In the genomic region with DNA sequence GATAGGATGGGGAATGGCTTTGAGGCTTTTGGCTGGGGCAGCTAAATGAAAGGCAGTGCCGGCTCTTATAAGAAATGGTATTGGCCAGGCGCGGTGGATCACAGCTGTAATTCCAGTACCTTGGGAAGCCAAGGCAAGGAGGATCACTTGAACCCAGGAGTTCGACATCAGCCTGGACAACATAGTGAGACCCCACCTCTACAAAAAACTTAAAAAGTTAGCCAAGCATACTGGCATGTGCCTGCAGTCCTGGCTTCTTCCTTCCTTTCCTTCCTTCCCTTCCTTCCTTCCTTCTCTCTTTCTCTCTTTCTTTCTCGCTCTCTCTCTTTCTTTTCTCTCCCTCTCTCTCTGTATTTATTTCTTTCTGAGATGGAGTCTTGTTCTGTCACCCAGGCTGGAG, we compare ENCODE assay signal across 25 cellular contexts. TPM values are rescaled to one million over a fixed set of nuclear protein-coding genes. Genes with fewer than 3 reads are reported as not detected.
A peak's percentile ranks its signal among the peaks of the same experiment; 100 is the strongest.
DNase-seq lines count a peak whose midpoint lies in the region; ATAC-seq and TF ChIP-seq lines count a peak whose summit lies in the region.
"Had no signal": no experiment of that assay in that cellular context is flagged by ENCODE, and none has a peak within 500 bp of the region (broad histone marks: within the 10 kb centered on the region; RNA-seq: fewer than 3 reads in every experiment).

No MANE protein-coding gene starts in this region.

- TF ChIP-seq CTCF in NB4 (IDR thresholded peaks at IDR 0.05; ENCODE audit: low read depth, low read length) (no peak), brain (conservative IDR thresholded peaks at IDR 0.05) (no peak), osteoblast (IDR thresholded peaks at IDR 0.05; ENCODE audit: extremely low read depth, low read depth, low read length) (no peak), vagina (IDR thresholded peaks at IDR 0.05) (no peak)

- no peak for DNase-seq in activated naive CD4-positive, alpha-beta T cell treated with anti-CD3 and anti-CD28 coated beads for 36 hours
- DNase-seq in NB4 (ENCODE audit: low read depth) (peak; percentile 32), osteoblast (ENCODE audit: insufficient read length, low spot score, missing footprints) (peak; percentile 13), vagina (ENCODE audit: extremely low spot score in 2 of 2) (no peak)
- no peak for DNase-seq in natural killer cell treated with Interleukin-12 subunit alpha and Interleukin-12 subunit beta and Interleukin-15 and Interleukin-18, amount 100 ng/mL, for 72 hours (ENCODE audit: low spot score)
- DNase-seq: 8988T; Caco-2; CD4-positive, CD25-positive, alpha-beta regulatory T cell; GOT3; KG1; MG63; NCI-H1048; NCI-H1417; NCI-H1694; NCI-H2029 treated with DMSO at 0.1 percent for 48 hours; NCI-H2227 treated with DMSO at 0.1 percent for 48 hours; NCI-H526 treated with DMSO at 0.1 percent for 48 hours; Right ventricle myocardium superior; RPMI8226 had no signal

- TF ChIP-seq POLR2A in NB4 (IDR thresholded peaks at IDR 0.05; ENCODE audit: extremely low read depth, insufficient read length) (no peak), vagina (IDR thresholded peaks at IDR 0.05) (no peak)

- H3K9me3 ChIP-seq in osteoblast (ENCODE audit: low read depth, low read length) = no peaks in the 10 kb centered on the region
- no peaks in the 10 kb centered on the region for H3K9me3 ChIP-seq in vagina
- H3K9me3 ChIP-seq: Caco-2, HAP-1, MG63, SJSA1 had no signal

- H3K9me3 Mint-ChIP-seq in activated naive CD4-positive, alpha-beta T cell treated with anti-CD3 and anti-CD28 coated beads, Interleukin-2, amount 50 U/mL, for 24 hours = no peaks in the 10 kb centered on the region
- no peaks in the 10 kb centered on the region for H3K9me3 Mint-ChIP-seq in activated naive CD4-positive, alpha-beta T cell treated with anti-CD3 and anti-CD28 coated beads for 36 hours
- H3K9me3 Mint-ChIP-seq in brain = peaks cover 0 to 2% (median 0%) of the 10 kb centered on the region in 5 experiments
- peaks cover 5% of the 10 kb centered on the region for H3K9me3 Mint-ChIP-seq in natural killer cell treated with Interleukin-12 subunit alpha and Interleukin-12 subunit beta and Interleukin-15 and Interleukin-18, amount 100 ng/mL, for 72 hours

- no peak for ATAC-seq in natural killer cell treated with Interleukin-12 subunit alpha and Interleukin-12 subunit beta and Interleukin-15 and Interleukin-18, amount 100 ng/mL, for 72 hours
- ATAC-seq in HG03520 (IDR thresholded peaks at IDR 0.05; ENCODE audit: unreplicated experiment) = no peak

- no peaks in the 10 kb centered on the region for H3K79me2 ChIP-seq in osteoblast (ENCODE audit: insufficient read depth, low read length)

- peaks cover 25% of the 10 kb centered on the region for H3K4me1 ChIP-seq in osteoblast (ENCODE audit: insufficient read depth, low read length)
- peaks cover 27% of the 10 kb centered on the region for H3K4me1 ChIP-seq in vagina

- H3K27me3 Mint-ChIP-seq in activated naive CD4-positive, alpha-beta T cell treated with anti-CD3 and anti-CD28 coated beads, Interleukin-2, amount 50 U/mL, for 24 hours = no peaks in the 10 kb centered on the region
- H3K27me3 Mint-ChIP-seq in activated naive CD4-positive, alpha-beta T cell treated with anti-CD3 and anti-CD28 coated beads for 36 hours (ENCODE audit: low read depth) = no peaks in the 10 kb centered on the region
- peaks cover 3% of the 10 kb centered on the region for H3K27me3 Mint-ChIP-seq in brain
- H3K27me3 Mint-ChIP-seq in natural killer cell treated with Interleukin-12 subunit alpha and Interleukin-12 subunit beta and Interleukin-15 and Interleukin-18, amount 100 ng/mL, for 72 hours = no peaks in the 10 kb centered on the region
- H3K27me3 Mint-ChIP-seq: CD4-positive, CD25-positive, alpha-beta regulatory T cell had no signal

- H3K27ac ChIP-seq in osteoblast (ENCODE audit: low read depth, low read length) (no peak overlapping the region), vagina (no peak overlapping the region)
- H3K27ac ChIP-seq: SJSA1 had no signal

- H3K36me3 Mint-ChIP-seq in activated naive CD4-positive, alpha-beta T cell treated with anti-CD3 and anti-CD28 coated beads, Interleukin-2, amount 50 U/mL, for 24 hours = no peaks in the 10 kb centered on the region
- H3K36me3 Mint-ChIP-seq in activated naive CD4-positive, alpha-beta T cell treated with anti-CD3 and anti-CD28 coated beads for 36 hours (ENCODE audit: low read depth) = peaks cover 4% of the 10 kb centered on the region
- peaks cover 7% of the 10 kb centered on the region for H3K36me3 Mint-ChIP-seq in brain
- H3K36me3 Mint-ChIP-seq in natural killer cell treated with Interleukin-12 subunit alpha and Interleukin-12 subunit beta and Interleukin-15 and Interleukin-18, amount 100 ng/mL, for 72 hours = no peaks in the 10 kb centered on the region

- no peaks in the 10 kb centered on the region for H3K36me3 ChIP-seq in osteoblast (ENCODE audit: insufficient read depth, low read length)
- H3K36me3 ChIP-seq in vagina = no peaks in the 10 kb centered on the region
- H3K36me3 ChIP-seq: HAP-1, MG63, SJSA1 had no signal

- CTCF ChIA-PET in activated naive CD4-positive, alpha-beta T cell treated with anti-CD3 and anti-CD28 coated beads for 36 hours (lab: Charles Lee) = interaction anchor here (0.7 kb wide), 1 partner anchor 167 kb away, joined by 3 read pairs; no protein-coding TSS in a partner anchor

- H4K20me1 ChIP-seq in osteoblast (ENCODE audit: insufficient read depth, low read length) = no peaks in the 10 kb centered on the region

- no peak overlapping the region for H3K4me2 ChIP-seq in osteoblast (ENCODE audit: insufficient read depth, low read length)

- no peak overlapping the region for H3K4me3 Mint-ChIP-seq in activated naive CD4-positive, alpha-beta T cell treated with anti-CD3 and anti-CD28 coated beads, Interleukin-2, amount 50 U/mL, for 24 hours
- no peak overlapping the region for H3K4me3 Mint-ChIP-seq in activated naive CD4-positive, alpha-beta T cell treated with anti-CD3 and anti-CD28 coated beads for 36 hours
- H3K4me3 Mint-ChIP-seq in brain = peak overlapping the region in 3 of 5 experiments; percentile 6 to 72 (median 43)
- H3K4me3 Mint-ChIP-seq in natural killer cell treated with Interleukin-12 subunit alpha and Interleukin-12 subunit beta and Interleukin-15 and Interleukin-18, amount 100 ng/mL, for 72 hours = no peak overlapping the region

- intact Hi-C loops in activated naive CD4-positive, alpha-beta T cell treated with anti-CD3 and anti-CD28 coated beads for 36 hours (cut with micrococcal nuclease) = no loop called here
- intact Hi-C loops in vagina (cut with DNase I) = no loop called here

- H3K27me3 ChIP-seq in osteoblast (ENCODE audit: insufficient read depth, low read length) (peaks cover 3% of the 10 kb centered on the region), vagina (no peaks in the 10 kb centered on the region)

- peaks cover 40% of the 10 kb centered on the region for H3K4me1 Mint-ChIP-seq in activated naive CD4-positive, alpha-beta T cell treated with anti-CD3 and anti-CD28 coated beads, Interleukin-2, amount 50 U/mL, for 24 hours
- peaks cover 37% of the 10 kb centered on the region for H3K4me1 Mint-ChIP-seq in activated naive CD4-positive, alpha-beta T cell treated with anti-CD3 and anti-CD28 coated beads for 36 hours (ENCODE audit: low read depth)
- peaks cover 41% of the 10 kb centered on the region for H3K4me1 Mint-ChIP-seq in brain
- peaks cover 35 to 38% of the 10 kb centered on the region in 2 donors for H3K4me1 Mint-ChIP-seq in natural killer cell treated with Interleukin-12 subunit alpha and Interleukin-12 subunit beta and Interleukin-15 and Interleukin-18, amount 100 ng/mL, for 72 hours (ENCODE audit: low read depth in 2 of 2)

- H2AFZ ChIP-seq in osteoblast (ENCODE audit: low read length) = no peak overlapping the region

- H3K4me3 ChIP-seq in NB4 (ENCODE audit: low read depth, low read length) = no peak overlapping the region
- H3K4me3 ChIP-seq in osteoblast (ENCODE audit: insufficient read depth, low read length) = no peak overlapping the region
- no peak overlapping the region for H3K4me3 ChIP-seq in vagina
- H3K4me3 ChIP-seq: HAP-1, MG63, SJSA1 had no signal

- peak overlapping the region; percentile 10 for H3K27ac Mint-ChIP-seq in activated naive CD4-positive, alpha-beta T cell treated with anti-CD3 and anti-CD28 coated beads, Interleukin-2, amount 50 U/mL, for 24 hours
- H3K27ac Mint-ChIP-seq in activated naive CD4-positive, alpha-beta T cell treated with anti-CD3 and anti-CD28 coated beads for 36 hours = no peak overlapping the region
- H3K27ac Mint-ChIP-seq in brain = peak overlapping the region in 2 of 5 experiments; percentile 23 to 41
- H3K27ac Mint-ChIP-seq in natural killer cell treated with Interleukin-12 subunit alpha and Interleukin-12 subunit beta and Interleukin-15 and Interleukin-18, amount 100 ng/mL, for 72 hours = no peak overlapping the region

RNA-seq across cellular contexts. Expression of a gene that starts 3.1 kb away (rescaled TPM):
- total RNA-seq in activated naive CD4-positive, alpha-beta T cell treated with anti-CD3 and anti-CD28 coated beads for 36 hours = 10 to 100 TPM; 12.0 to 14.9 TPM
- 189 TPM for polyA plus RNA-seq in brain (ENCODE audit: insufficient read depth, low read depth, low replicate concordance)
- total RNA-seq in osteoblast (1.8 and 2.7 TPM in 2 replicates), vagina (7.9 TPM)
- 1 to 10 TPM; 4.7 to 4.9 TPM for total RNA-seq in natural killer cell treated with Interleukin-12 subunit alpha and Interleukin-12 subunit beta and Interleukin-15 and Interleukin-18, amount 100 ng/mL, for 72 hours
- total RNA-seq: SJSA1 had no signal

RNA-seq across cellular contexts. Expression of a gene that starts 5.7 kb away (rescaled TPM):
- 1 to 10 TPM; 7.8 to 9.7 TPM for total RNA-seq in activated naive CD4-positive, alpha-beta T cell treated with anti-CD3 and anti-CD28 coated beads for 36 hours
- polyA plus RNA-seq in brain (ENCODE audit: insufficient read depth, low read depth, low replicate concordance) = 53.2 TPM
- total RNA-seq in osteoblast (14.5 and 18.3 TPM in 2 replicates), vagina (4.9 TPM)
- 1 to 10 TPM; 3.8 to 3.9 TPM for total RNA-seq in natural killer cell treated with Interleukin-12 subunit alpha and Interleukin-12 subunit beta and Interleukin-15 and Interleukin-18, amount 100 ng/mL, for 72 hours

RNA-seq across cellular contexts. Expression of a gene that starts 23.6 kb away (rescaled TPM):
- total RNA-seq in activated naive CD4-positive, alpha-beta T cell treated with anti-CD3 and anti-CD28 coated beads for 36 hours = 10 to 100 TPM; 20.1 to 20.6 TPM
- 45.7 TPM for polyA plus RNA-seq in brain (ENCODE audit: insufficient read depth, low read depth, low replicate concordance)
- total RNA-seq in osteoblast (13.0 and 13.3 TPM in 2 replicates), vagina (19.9 TPM)
- 10 to 100 TPM; 37.9 to 71.4 TPM for total RNA-seq in natural killer cell treated with Interleukin-12 subunit alpha and Interleukin-12 subunit beta and Interleukin-15 and Interleukin-18, amount 100 ng/mL, for 72 hours

RNA-seq across cellular contexts. Expression of a gene that starts 23.9 kb away (rescaled TPM):
- total RNA-seq in activated naive CD4-positive, alpha-beta T cell treated with anti-CD3 and anti-CD28 coated beads for 36 hours = 1,000 to 10,000 TPM; 2,373 to 2,473 TPM
- 3,254 TPM for polyA plus RNA-seq in brain (ENCODE audit: insufficient read depth, low read depth, low replicate concordance)
- 1,357 and 1,526 TPM in 2 replicates for total RNA-seq in osteoblast
- 1,000 to 10,000 TPM; 1,029 to 1,552 TPM for total RNA-seq in natural killer cell treated with Interleukin-12 subunit alpha and Interleukin-12 subunit beta and Interleukin-15 and Interleukin-18, amount 100 ng/mL, for 72 hours
- total RNA-seq in vagina = 2,346 TPM

RNA-seq across cellular contexts. Expression of a gene that starts 28.0 kb away (rescaled TPM):
- 1 to 10 TPM; 2.0 TPM for total RNA-seq in activated naive CD4-positive, alpha-beta T cell treated with anti-CD3 and anti-CD28 coated beads for 36 hours
- polyA plus RNA-seq in brain (ENCODE audit: insufficient read depth, low read depth, low replicate concordance) = 0.95 TPM
- total RNA-seq in osteoblast (0.29 TPM in 1 of 2 replicates, not detected in the other), vagina (3.2 TPM)
- total RNA-seq in natural killer cell treated with Interleukin-12 subunit alpha and Interleukin-12 subunit beta and Interleukin-15 and Interleukin-18, amount 100 ng/mL, for 72 hours = 10 to 100 TPM in 1 of 2 donors, 1 to 10 TPM in 1; 3.5 to 13.7 TPM
- total RNA-seq: HT1080, Right ventricle myocardium superior had no signal

Comparison
In these comparisons a context has a peak if more than half of its experiments do, and no peak if none do; other contexts are left out.
1. H3K4me3 Mint-ChIP-seq: peak in brain (3 of 5); none in activated naive CD4-positive, alpha-beta T cell treated with anti-CD3 and anti-CD28 coated beads, Interleukin-2, amount 50 U/mL, for 24 hours (single experiment), activated naive CD4-positive, alpha-beta T cell treated with anti-CD3 and anti-CD28 coated beads for 36 hours (single experiment) and natural killer cell treated with Interleukin-12 subunit alpha and Interleukin-12 subunit beta and Interleukin-15 and Interleukin-18, amount 100 ng/mL, for 72 hours (single experiment).
2. DNase-seq: peak in NB4 (single experiment) and osteoblast (single experiment); none in activated naive CD4-positive, alpha-beta T cell treated with anti-CD3 and anti-CD28 coated beads for 36 hours (single experiment), natural killer cell treated with Interleukin-12 subunit alpha and Interleukin-12 subunit beta and Interleukin-15 and Interleukin-18, amount 100 ng/mL, for 72 hours (single experiment) and vagina (0 of 2).